Comparison of ENCODE assay signal across 21 cellular contexts in the genomic region with DNA sequence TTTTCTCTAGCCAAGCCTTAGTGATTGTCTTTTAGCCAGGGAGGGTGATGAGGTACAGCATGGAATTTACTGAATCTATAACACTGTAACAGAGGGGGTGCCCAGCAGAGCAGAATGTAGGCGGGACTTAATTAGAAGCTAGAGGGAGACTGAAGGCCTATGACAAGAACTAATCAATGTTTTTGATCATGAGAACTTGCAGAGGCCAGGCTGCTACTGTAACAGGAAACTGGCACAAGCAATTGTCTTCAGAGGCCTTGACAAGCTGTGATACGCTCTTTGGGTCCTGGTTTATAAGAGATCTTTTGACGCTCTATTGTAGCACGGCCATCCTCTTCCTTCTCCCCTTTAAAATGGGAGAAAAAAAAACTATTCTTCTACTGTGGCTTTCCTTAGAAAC.
"Had no signal": no experiment of that assay in that cellular context is flagged by ENCODE, and none has a peak within 500 bp of the region (broad histone marks: within the 10 kb centered on the region; RNA-seq: fewer than 3 reads in every experiment).

No MANE protein-coding gene starts in this region.

- H3K4me1 Mint-ChIP-seq: activated naive CD8-positive, alpha-beta T cell treated with anti-CD3 and anti-CD28 coated beads, Interleukin-2, amount 50 U/mL, for 24 hours; memory B cell had no signal

- ATAC-seq: activated CD8-positive, alpha-beta T cell treated with anti-CD3 and anti-CD28 coated beads, Interleukin-2, amount 10 ng/mL, durations not matched to agents 7 days and 5 days; activated naive CD8-positive, alpha-beta T cell treated with anti-CD3 and anti-CD28 coated beads, Interleukin-2, amount 50 U/mL, for 24 hours; body of pancreas; foreskin keratinocyte; mucosa of descending colon had no signal

- DNase-seq: activated CD4-positive, alpha-beta T cell treated with anti-CD3 and anti-CD28 coated beads for 1 hour; activated CD4-positive, alpha-beta T cell treated with anti-CD3 and anti-CD28 coated beads, Interleukin-2, amount 50 U/mL, for 1 hour; activated CD8-positive, alpha-beta T cell treated with anti-CD3 and anti-CD28 coated beads, Interleukin-2, amount 10 ng/mL, durations not matched to agents 7 days and 5 days; activated gamma-delta T cell; activated naive CD4-positive, alpha-beta T cell treated with anti-CD3 and anti-CD28 coated beads, Interleukin-2, amount 50 U/mL, for 16 hours; activated naive CD8-positive, alpha-beta T cell treated with anti-CD3 and anti-CD28 coated beads, Interleukin-2, amount 50 U/mL, for 24 hours; body of pancreas; effector CD4-positive, alpha-beta T cell; foreskin keratinocyte; mucosa of descending colon; posterior cingulate gyrus; sigmoid colon; stimulated activated CD4-positive, alpha-beta T cell treated with anti-CD3 and anti-CD28 coated beads, Interleukin-4, amount 100 ng/mL, for 1 hour; stimulated activated naive CD4-positive, alpha-beta T cell; testis; WERI-Rb-1 had no signal

- H3K9me3 Mint-ChIP-seq: type B pancreatic cell had no signal

- H3K27ac Mint-ChIP-seq: activated CD8-positive, alpha-beta T cell treated with anti-CD3 and anti-CD28 coated beads, Interleukin-2, amount 10 ng/mL, durations not matched to agents 7 days and 5 days; activated naive CD8-positive, alpha-beta T cell treated with anti-CD3 and anti-CD28 coated beads, Interleukin-2, amount 50 U/mL, for 24 hours; activated T-helper 1 cell treated with anti-CD3 and anti-CD28 coated beads, Interleukin-12 subunit alpha, Interleukin-12 subunit beta, Interleukin-2, Interleukin-4 antibody, amounts not matched to agents 30 ng/mL and 10 ng/mL and 1 ng/mL, durations not matched to agents 14 hours and 24 hours and 36 hours; dendritic cell treated with granulocyte-macrophage colony-stimulating factor and Interleukin-4, amounts not matched to agents 40 ng/mL and 50 ng/mL, for 4 days; memory B cell; type B pancreatic cell had no signal

- H3K27me3 Mint-ChIP-seq: activated naive CD8-positive, alpha-beta T cell treated with anti-CD3 and anti-CD28 coated beads, Interleukin-2, amount 50 U/mL, for 24 hours; dendritic cell treated with granulocyte-macrophage colony-stimulating factor and Interleukin-4, amounts not matched to agents 40 ng/mL and 50 ng/mL, for 4 days; memory B cell; type B pancreatic cell had no signal

- H3K9me3 ChIP-seq: body of pancreas, sigmoid colon, testis, vagina had no signal

- H3K27ac ChIP-seq: body of pancreas, foreskin keratinocyte, sigmoid colon, testis, vagina, WERI-Rb-1 had no signal

- H3K4me3 Mint-ChIP-seq: activated CD8-positive, alpha-beta T cell treated with anti-CD3 and anti-CD28 coated beads, Interleukin-2, amount 10 ng/mL, durations not matched to agents 7 days and 5 days; activated naive CD8-positive, alpha-beta T cell treated with anti-CD3 and anti-CD28 coated beads, Interleukin-2, amount 50 U/mL, for 24 hours; activated T-helper 1 cell treated with anti-CD3 and anti-CD28 coated beads, Interleukin-12 subunit alpha, Interleukin-12 subunit beta, Interleukin-2, Interleukin-4 antibody, amounts not matched to agents 30 ng/mL and 10 ng/mL and 1 ng/mL, durations not matched to agents 14 hours and 24 hours and 36 hours; dendritic cell treated with granulocyte-macrophage colony-stimulating factor and Interleukin-4, amounts not matched to agents 40 ng/mL and 50 ng/mL, for 4 days; memory B cell; type B pancreatic cell had no signal

- H3K4me3 ChIP-seq: body of pancreas, mucosa of descending colon, sigmoid colon, testis, vagina had no signal

- H3K36me3 ChIP-seq: sigmoid colon, vagina, WERI-Rb-1 had no signal

- H3K4me1 ChIP-seq: body of pancreas, sigmoid colon, testis, vagina had no signal

- H3K36me3 Mint-ChIP-seq: memory B cell, type B pancreatic cell had no signal

- H3K27me3 ChIP-seq: body of pancreas, foreskin keratinocyte, sigmoid colon, testis, vagina had no signal
